2 cellular contexts compared by ENCODE assay signal in the genomic region with DNA sequence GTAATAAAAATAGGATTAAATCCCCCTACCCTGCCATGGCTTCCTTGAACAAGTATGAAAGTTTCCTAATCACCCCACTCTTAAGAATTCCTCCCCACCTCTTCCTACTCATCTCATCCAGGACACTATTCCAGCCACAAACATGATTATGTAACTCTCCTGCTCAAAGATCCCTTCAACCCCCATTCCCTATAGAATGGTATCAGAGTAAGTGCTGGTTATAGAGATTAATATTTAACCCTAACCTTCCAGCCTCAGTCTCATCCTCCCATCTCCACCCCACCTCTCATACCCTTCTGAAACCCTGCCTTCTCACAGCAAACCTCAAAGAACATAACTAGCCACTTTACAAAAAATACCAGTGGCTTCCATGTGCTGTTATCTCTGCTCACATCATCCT.
TF ChIP-seq lines count a peak whose summit lies in the region.

No MANE protein-coding gene starts in this region.

TF ChIP-seq in SK-N-SH, 30 proteins besides CTCF, POLR2A, EP300 and RAD21 (continued from another document):
- TF ChIP-seq, protein P1, sequence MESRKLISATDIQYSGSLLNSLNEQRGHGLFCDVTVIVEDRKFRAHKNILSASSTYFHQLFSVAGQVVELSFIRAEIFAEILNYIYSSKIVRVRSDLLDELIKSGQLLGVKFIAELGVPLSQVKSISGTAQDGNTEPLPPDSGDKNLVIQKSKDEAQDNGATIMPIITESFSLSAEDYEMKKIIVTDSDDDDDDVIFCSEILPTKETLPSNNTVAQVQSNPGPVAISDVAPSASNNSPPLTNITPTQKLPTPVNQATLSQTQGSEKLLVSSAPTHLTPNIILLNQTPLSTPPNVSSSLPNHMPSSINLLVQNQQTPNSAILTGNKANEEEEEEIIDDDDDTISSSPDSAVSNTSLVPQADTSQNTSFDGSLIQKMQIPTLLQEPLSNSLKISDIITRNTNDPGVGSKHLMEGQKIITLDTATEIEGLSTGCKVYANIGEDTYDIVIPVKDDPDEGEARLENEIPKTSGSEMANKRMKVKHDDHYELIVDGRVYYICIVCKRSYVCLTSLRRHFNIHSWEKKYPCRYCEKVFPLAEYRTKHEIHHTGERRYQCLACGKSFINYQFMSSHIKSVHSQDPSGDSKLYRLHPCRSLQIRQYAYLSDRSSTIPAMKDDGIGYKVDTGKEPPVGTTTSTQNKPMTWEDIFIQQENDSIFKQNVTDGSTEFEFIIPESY (IDR thresholded peaks at IDR 0.05; ENCODE audit: borderline replicate concordance, low read depth): no peak
- TF ChIP-seq MXI1 (IDR thresholded peaks at IDR 0.05; ENCODE audit: low read depth, low read length) (no peak), FOXJ3 (CRISPR knock-in tag; IDR thresholded peaks at IDR 0.05) (no peak), MEF2A (IDR thresholded peaks at IDR 0.05; ENCODE audit: borderline replicate concordance, low read depth) (no peak), SMC3 (IDR thresholded peaks at IDR 0.05; ENCODE audit: low read depth, low read length) (no peak), RFX5 (IDR thresholded peaks at IDR 0.05; ENCODE audit: low read length) (no peak), ELF1 (IDR thresholded peaks at IDR 0.05) (no peak), YY1 (IDR thresholded peaks at IDR 0.05; ENCODE audit: low read depth) (no peak), RXRA (IDR thresholded peaks at IDR 0.05; ENCODE audit: borderline replicate concordance, low read depth) (no peak), GABPA (IDR thresholded peaks at IDR 0.05; ENCODE audit: low read depth) (no peak), GATA2 (CRISPR knock-in tag; IDR thresholded peaks at IDR 0.05) (no peak)
- TF ChIP-seq, protein P2, sequence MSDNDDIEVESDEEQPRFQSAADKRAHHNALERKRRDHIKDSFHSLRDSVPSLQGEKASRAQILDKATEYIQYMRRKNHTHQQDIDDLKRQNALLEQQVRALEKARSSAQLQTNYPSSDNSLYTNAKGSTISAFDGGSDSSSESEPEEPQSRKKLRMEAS (IDR thresholded peaks at IDR 0.05; ENCODE audit: low read depth): no peak
- TF ChIP-seq, protein P3, sequence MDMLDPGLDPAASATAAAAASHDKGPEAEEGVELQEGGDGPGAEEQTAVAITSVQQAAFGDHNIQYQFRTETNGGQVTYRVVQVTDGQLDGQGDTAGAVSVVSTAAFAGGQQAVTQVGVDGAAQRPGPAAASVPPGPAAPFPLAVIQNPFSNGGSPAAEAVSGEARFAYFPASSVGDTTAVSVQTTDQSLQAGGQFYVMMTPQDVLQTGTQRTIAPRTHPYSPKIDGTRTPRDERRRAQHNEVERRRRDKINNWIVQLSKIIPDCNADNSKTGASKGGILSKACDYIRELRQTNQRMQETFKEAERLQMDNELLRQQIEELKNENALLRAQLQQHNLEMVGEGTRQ (IDR thresholded peaks at IDR 0.05; ENCODE audit: borderline replicate concordance, low read depth, low read length): no peak
TF ChIP-seq in SK-N-SH: peak in this region for 0.

TF ChIP-seq in HepG2, 621 proteins besides CTCF, POLR2A, EP300 and RAD21 (continued from another document and continues in another):
- no peak for TF ChIP-seq IRX3 (CRISPR knock-in tag; IDR thresholded peaks at IDR 0.05; ENCODE audit: borderline replicate concordance, low read depth)
- peak; percentile 49; the same call in 1 of the 2 replicates for TF ChIP-seq CEBPG (CRISPR knock-in tag; IDR thresholded peaks at IDR 0.05)
- TF ChIP-seq PPARG (CRISPR knock-in tag; conservative IDR thresholded peaks at IDR 0.05): no peak
- TF ChIP-seq RXRB (CRISPR knock-in tag; IDR thresholded peaks at IDR 0.05; ENCODE audit: borderline replicate concordance): no peak
- TF ChIP-seq, protein P4, sequence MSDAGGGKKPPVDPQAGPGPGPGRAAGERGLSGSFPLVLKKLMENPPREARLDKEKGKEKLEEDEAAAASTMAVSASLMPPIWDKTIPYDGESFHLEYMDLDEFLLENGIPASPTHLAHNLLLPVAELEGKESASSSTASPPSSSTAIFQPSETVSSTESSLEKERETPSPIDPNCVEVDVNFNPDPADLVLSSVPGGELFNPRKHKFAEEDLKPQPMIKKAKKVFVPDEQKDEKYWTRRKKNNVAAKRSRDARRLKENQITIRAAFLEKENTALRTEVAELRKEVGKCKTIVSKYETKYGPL (CRISPR knock-in tag; IDR thresholded peaks at IDR 0.05): peak; percentile 57; the same call in 1 of the 2 replicates
- TF ChIP-seq, protein P5, sequence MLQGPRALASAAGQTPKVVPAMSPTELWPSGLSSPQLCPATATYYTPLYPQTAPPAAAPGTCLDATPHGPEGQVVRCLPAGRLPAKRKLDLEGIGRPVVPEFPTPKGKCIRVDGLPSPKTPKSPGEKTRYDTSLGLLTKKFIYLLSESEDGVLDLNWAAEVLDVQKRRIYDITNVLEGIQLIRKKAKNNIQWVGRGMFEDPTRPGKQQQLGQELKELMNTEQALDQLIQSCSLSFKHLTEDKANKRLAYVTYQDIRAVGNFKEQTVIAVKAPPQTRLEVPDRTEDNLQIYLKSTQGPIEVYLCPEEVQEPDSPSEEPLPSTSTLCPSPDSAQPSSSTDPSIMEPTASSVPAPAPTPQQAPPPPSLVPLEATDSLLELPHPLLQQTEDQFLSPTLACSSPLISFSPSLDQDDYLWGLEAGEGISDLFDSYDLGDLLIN (CRISPR knock-in tag; IDR thresholded peaks at IDR 0.05; ENCODE audit: borderline replicate concordance): no peak
- TF ChIP-seq, protein P6, sequence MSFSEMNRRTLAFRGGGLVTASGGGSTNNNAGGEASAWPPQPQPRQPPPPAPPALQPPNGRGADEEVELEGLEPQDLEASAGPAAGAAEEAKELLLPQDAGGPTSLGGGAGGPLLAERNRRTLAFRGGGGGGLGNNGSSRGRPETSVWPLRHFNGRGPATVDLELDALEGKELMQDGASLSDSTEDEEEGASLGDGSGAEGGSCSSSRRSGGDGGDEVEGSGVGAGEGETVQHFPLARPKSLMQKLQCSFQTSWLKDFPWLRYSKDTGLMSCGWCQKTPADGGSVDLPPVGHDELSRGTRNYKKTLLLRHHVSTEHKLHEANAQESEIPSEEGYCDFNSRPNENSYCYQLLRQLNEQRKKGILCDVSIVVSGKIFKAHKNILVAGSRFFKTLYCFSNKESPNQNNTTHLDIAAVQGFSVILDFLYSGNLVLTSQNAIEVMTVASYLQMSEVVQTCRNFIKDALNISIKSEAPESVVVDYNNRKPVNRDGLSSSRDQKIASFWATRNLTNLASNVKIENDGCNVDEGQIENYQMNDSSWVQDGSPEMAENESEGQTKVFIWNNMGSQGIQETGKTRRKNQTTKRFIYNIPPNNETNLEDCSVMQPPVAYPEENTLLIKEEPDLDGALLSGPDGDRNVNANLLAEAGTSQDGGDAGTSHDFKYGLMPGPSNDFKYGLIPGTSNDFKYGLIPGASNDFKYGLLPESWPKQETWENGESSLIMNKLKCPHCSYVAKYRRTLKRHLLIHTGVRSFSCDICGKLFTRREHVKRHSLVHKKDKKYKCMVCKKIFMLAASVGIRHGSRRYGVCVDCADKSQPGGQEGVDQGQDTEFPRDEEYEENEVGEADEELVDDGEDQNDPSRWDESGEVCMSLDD (CRISPR knock-in tag; IDR thresholded peaks at IDR 0.05; ENCODE audit: borderline replicate concordance): 0 out of 2 replicates have a peak, but pooled peaks have one; percentile 2
- no peak for TF ChIP-seq ZNF17 (CRISPR knock-in tag; IDR thresholded peaks at IDR 0.05)
- no peak for TF ChIP-seq SOX13 (IDR thresholded peaks at IDR 0.05)
- peak in 1 of 2 experiments; percentile 30; a peak in 1 of 4 replicates for TF ChIP-seq SOX13 (CRISPR knock-in tag; conservative IDR thresholded peaks at IDR 0.05 in 1 of 2, IDR thresholded peaks at IDR 0.05 in 1 of 2)
- no peak for TF ChIP-seq CENPT (CRISPR knock-in tag; IDR thresholded peaks at IDR 0.05; ENCODE audit: low read depth)
- peak; percentile 57 for TF ChIP-seq HNF4A (CRISPR knock-in tag; IDR thresholded peaks at IDR 0.05)
- no peak for TF ChIP-seq ZEB1 (IDR thresholded peaks at IDR 0.05; ENCODE audit: insufficient replicate concordance, low read depth)
- no peak for TF ChIP-seq HDAC1 (CRISPR knock-in tag; IDR thresholded peaks at IDR 0.05)
- TF ChIP-seq, protein P7, sequence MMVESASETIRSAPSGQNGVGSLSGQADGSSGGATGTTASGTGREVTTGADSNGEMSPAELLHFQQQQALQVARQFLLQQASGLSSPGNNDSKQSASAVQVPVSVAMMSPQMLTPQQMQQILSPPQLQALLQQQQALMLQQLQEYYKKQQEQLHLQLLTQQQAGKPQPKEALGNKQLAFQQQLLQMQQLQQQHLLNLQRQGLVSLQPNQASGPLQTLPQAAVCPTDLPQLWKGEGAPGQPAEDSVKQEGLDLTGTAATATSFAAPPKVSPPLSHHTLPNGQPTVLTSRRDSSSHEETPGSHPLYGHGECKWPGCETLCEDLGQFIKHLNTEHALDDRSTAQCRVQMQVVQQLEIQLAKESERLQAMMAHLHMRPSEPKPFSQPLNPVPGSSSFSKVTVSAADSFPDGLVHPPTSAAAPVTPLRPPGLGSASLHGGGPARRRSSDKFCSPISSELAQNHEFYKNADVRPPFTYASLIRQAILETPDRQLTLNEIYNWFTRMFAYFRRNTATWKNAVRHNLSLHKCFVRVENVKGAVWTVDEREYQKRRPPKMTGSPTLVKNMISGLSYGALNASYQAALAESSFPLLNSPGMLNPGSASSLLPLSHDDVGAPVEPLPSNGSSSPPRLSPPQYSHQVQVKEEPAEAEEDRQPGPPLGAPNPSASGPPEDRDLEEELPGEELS (CRISPR knock-in tag; IDR thresholded peaks at IDR 0.05): 0 out of 2 replicates have a peak, but pooled peaks have one; percentile 33
- TF ChIP-seq GATAD2A (CRISPR knock-in tag; IDR thresholded peaks at IDR 0.05): peak; percentile 64
- no peak for TF ChIP-seq ZNF550 (CRISPR knock-in tag; IDR thresholded peaks at IDR 0.05; ENCODE audit: borderline replicate concordance)
- TF ChIP-seq ARNTL (CRISPR knock-in tag; IDR thresholded peaks at IDR 0.05): no peak
- TF ChIP-seq SIN3B (IDR thresholded peaks at IDR 0.05; ENCODE audit: low read length): no peak
- TF ChIP-seq, protein P8, sequence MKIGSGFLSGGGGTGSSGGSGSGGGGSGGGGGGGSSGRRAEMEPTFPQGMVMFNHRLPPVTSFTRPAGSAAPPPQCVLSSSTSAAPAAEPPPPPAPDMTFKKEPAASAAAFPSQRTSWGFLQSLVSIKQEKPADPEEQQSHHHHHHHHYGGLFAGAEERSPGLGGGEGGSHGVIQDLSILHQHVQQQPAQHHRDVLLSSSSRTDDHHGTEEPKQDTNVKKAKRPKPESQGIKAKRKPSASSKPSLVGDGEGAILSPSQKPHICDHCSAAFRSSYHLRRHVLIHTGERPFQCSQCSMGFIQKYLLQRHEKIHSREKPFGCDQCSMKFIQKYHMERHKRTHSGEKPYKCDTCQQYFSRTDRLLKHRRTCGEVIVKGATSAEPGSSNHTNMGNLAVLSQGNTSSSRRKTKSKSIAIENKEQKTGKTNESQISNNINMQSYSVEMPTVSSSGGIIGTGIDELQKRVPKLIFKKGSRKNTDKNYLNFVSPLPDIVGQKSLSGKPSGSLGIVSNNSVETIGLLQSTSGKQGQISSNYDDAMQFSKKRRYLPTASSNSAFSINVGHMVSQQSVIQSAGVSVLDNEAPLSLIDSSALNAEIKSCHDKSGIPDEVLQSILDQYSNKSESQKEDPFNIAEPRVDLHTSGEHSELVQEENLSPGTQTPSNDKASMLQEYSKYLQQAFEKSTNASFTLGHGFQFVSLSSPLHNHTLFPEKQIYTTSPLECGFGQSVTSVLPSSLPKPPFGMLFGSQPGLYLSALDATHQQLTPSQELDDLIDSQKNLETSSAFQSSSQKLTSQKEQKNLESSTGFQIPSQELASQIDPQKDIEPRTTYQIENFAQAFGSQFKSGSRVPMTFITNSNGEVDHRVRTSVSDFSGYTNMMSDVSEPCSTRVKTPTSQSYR (CRISPR knock-in tag; IDR thresholded peaks at IDR 0.05; ENCODE audit: borderline replicate concordance): peak; percentile 71
- TF ChIP-seq BCL6 (CRISPR knock-in tag; IDR thresholded peaks at IDR 0.05): peak; percentile 39; the same call in 1 of the 2 replicates
- no peak for TF ChIP-seq NFATC3 (CRISPR knock-in tag; IDR thresholded peaks at IDR 0.05)
- peak; percentile 73; the same call in 1 of the 2 replicates for TF ChIP-seq ZNF652 (CRISPR knock-in tag; IDR thresholded peaks at IDR 0.05; ENCODE audit: borderline replicate concordance, low read depth)
- TF ChIP-seq HDAC2 (CRISPR knock-in tag; IDR thresholded peaks at IDR 0.05): 0 out of 2 replicates have a peak, but pooled peaks have one; percentile 25
- TF ChIP-seq REXO4 (CRISPR knock-in tag; IDR thresholded peaks at IDR 0.05; ENCODE audit: borderline replicate concordance): no peak
- TF ChIP-seq, protein P9, sequence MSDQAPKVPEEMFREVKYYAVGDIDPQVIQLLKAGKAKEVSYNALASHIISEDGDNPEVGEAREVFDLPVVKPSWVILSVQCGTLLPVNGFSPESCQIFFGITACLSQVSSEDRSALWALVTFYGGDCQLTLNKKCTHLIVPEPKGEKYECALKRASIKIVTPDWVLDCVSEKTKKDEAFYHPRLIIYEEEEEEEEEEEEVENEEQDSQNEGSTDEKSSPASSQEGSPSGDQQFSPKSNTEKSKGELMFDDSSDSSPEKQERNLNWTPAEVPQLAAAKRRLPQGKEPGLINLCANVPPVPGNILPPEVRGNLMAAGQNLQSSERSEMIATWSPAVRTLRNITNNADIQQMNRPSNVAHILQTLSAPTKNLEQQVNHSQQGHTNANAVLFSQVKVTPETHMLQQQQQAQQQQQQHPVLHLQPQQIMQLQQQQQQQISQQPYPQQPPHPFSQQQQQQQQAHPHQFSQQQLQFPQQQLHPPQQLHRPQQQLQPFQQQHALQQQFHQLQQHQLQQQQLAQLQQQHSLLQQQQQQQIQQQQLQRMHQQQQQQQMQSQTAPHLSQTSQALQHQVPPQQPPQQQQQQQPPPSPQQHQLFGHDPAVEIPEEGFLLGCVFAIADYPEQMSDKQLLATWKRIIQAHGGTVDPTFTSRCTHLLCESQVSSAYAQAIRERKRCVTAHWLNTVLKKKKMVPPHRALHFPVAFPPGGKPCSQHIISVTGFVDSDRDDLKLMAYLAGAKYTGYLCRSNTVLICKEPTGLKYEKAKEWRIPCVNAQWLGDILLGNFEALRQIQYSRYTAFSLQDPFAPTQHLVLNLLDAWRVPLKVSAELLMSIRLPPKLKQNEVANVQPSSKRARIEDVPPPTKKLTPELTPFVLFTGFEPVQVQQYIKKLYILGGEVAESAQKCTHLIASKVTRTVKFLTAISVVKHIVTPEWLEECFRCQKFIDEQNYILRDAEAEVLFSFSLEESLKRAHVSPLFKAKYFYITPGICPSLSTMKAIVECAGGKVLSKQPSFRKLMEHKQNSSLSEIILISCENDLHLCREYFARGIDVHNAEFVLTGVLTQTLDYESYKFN (CRISPR knock-in tag; conservative IDR thresholded peaks at IDR 0.05): peak; percentile 39; the same call in 1 of the 2 replicates
- TF ChIP-seq, protein P10, sequence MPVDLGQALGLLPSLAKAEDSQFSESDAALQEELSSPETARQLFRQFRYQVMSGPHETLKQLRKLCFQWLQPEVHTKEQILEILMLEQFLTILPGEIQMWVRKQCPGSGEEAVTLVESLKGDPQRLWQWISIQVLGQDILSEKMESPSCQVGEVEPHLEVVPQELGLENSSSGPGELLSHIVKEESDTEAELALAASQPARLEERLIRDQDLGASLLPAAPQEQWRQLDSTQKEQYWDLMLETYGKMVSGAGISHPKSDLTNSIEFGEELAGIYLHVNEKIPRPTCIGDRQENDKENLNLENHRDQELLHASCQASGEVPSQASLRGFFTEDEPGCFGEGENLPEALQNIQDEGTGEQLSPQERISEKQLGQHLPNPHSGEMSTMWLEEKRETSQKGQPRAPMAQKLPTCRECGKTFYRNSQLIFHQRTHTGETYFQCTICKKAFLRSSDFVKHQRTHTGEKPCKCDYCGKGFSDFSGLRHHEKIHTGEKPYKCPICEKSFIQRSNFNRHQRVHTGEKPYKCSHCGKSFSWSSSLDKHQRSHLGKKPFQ (CRISPR knock-in tag; IDR thresholded peaks at IDR 0.05; ENCODE audit: insufficient replicate concordance): no peak
- TF ChIP-seq ZNF317 (CRISPR knock-in tag; IDR thresholded peaks at IDR 0.05): no peak
